In the genomic region with DNA sequence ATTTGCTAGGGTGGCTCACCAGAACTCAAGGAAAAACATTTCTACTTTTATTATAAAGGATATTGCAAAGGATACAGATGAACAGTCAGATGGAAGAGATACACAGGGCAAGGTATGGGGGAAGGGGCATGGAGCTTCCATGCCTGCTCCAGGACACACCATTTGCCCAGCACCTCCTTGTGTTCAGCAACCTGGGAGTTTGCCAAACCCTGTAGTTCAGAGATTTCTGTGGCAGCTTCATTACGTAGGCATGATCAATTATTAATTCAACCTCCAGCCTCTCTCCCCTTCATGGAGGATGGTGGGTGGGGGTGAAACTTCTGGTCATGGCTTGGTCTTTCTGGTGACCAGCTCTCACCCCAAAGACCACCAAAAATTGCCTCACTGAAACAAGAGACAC, we compare ENCODE assay signal across 1 cellular context.
TF ChIP-seq lines count a peak whose summit lies in the region.

No MANE protein-coding gene starts in this region.

TF ChIP-seq in H1, 55 proteins besides CTCF, POLR2A, EP300 and RAD21:
- TF ChIP-seq, protein P1, sequence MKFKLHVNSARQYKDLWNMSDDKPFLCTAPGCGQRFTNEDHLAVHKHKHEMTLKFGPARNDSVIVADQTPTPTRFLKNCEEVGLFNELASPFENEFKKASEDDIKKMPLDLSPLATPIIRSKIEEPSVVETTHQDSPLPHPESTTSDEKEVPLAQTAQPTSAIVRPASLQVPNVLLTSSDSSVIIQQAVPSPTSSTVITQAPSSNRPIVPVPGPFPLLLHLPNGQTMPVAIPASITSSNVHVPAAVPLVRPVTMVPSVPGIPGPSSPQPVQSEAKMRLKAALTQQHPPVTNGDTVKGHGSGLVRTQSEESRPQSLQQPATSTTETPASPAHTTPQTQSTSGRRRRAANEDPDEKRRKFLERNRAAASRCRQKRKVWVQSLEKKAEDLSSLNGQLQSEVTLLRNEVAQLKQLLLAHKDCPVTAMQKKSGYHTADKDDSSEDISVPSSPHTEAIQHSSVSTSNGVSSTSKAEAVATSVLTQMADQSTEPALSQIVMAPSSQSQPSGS (IDR thresholded peaks at IDR 0.05; ENCODE audit: low read length), result no peak
- no peak for TF ChIP-seq POU5F1 (IDR thresholded peaks at IDR 0.05; ENCODE audit: low read depth, low read length)
- TF ChIP-seq, protein P2, sequence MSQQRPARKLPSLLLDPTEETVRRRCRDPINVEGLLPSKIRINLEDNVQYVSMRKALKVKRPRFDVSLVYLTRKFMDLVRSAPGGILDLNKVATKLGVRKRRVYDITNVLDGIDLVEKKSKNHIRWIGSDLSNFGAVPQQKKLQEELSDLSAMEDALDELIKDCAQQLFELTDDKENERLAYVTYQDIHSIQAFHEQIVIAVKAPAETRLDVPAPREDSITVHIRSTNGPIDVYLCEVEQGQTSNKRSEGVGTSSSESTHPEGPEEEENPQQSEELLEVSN (IDR thresholded peaks at IDR 0.05), result no peak
- no peak for TF ChIP-seq TCF12 (IDR thresholded peaks at IDR 0.05; ENCODE audit: low read depth, low read length)
- TF ChIP-seq CBX5 (IDR thresholded peaks at IDR 0.05; ENCODE audit: low read depth, low read length), result no peak
- no peak for TF ChIP-seq CTBP2 (IDR thresholded peaks at IDR 0.05; ENCODE audit: borderline replicate concordance, insufficient read depth, insufficient read length, low read length)
- TF ChIP-seq SRF (IDR thresholded peaks at IDR 0.05; ENCODE audit: low read depth, low read length), result no peak
- TF ChIP-seq BRCA1 (IDR thresholded peaks at IDR 0.05; ENCODE audit: low read depth, low read length), result no peak
- TF ChIP-seq SP4 (IDR thresholded peaks at IDR 0.05; ENCODE audit: low read length), result no peak
- TF ChIP-seq EGR1 (IDR thresholded peaks at IDR 0.05; ENCODE audit: borderline replicate concordance, low read depth, low read length), result no peak
- TF ChIP-seq PHF8 (conservative IDR thresholded peaks at IDR 0.05; ENCODE audit: low read depth, low read length), result no peak
- TF ChIP-seq BCL11A (IDR thresholded peaks at IDR 0.05; ENCODE audit: low read depth in 2 of 2, low read length in 2 of 2), result no peak
